32 cellular contexts compared by ENCODE assay signal in the genomic region with DNA sequence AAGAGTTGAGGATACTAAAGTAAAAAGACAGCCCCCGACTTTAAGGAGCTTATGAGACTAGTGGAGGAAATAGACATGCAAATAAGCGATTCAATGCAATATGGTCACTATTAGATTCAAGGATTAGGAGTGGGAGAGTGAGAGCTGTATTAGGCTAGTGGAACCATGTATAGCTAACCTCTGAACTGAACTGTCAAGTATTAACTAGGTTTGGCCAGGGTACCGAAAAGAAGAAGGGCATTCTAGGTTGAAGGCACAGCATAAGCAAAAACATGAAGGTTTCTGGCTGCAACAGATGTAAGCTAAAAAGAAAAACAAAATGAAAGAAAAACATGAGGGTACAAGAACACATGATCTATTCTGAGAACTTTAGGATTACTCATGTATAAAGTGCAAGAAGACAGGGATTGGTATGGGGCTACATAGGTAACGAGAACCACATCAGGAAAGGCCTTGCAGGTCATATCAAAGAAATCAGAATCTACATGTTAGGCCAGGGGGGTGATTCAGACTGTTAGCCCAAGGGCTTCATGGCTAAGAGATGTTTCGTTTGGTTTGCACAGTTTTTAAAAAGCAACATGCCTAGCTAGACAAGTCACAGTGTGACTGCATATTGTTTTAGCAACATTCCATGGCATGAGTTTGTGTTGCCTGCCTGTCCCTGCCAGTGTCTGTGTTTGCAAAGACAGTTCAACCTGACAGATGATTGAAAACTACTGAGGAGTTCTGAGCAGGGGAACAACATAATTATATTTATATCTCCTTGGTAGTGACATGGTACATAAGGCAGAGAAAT. TPM values are rescaled to one million over a fixed set of nuclear protein-coding genes. Genes with fewer than 3 reads are reported as not detected.
"Had no signal": no experiment of that assay in that cellular context is flagged by ENCODE, and none has a peak within 500 bp of the region (broad histone marks: within the 10 kb centered on the region; RNA-seq: fewer than 3 reads in every experiment).

No MANE protein-coding gene starts in this region.

- H3K4me3 Mint-ChIP-seq: activated CD4-positive, alpha-beta memory T cell treated with anti-CD3 and anti-CD28 coated beads, Interleukin-2, amount 10 ng/mL, durations not matched to agents 7 days and 5 days; activated CD4-positive, alpha-beta T cell treated with anti-CD3 and anti-CD28 coated beads, Interleukin-2, amount 10 ng/mL, durations not matched to agents 7 days and 5 days; activated naive CD4-positive, alpha-beta T cell treated with anti-CD3 and anti-CD28 coated beads, Interleukin-2, amount 10 ng/mL, durations not matched to agents 7 days and 5 days; activated naive CD8-positive, alpha-beta T cell treated with anti-CD3 and anti-CD28 coated beads, Interleukin-2, amount 10 ng/mL, durations not matched to agents 7 days and 5 days; activated T-cell treated with anti-CD3 and anti-CD28 coated beads, Interleukin-2, amount 50 U/mL, for 24 hours; dendritic cell treated with granulocyte-macrophage colony-stimulating factor and Interleukin-4, amounts not matched to agents 40 ng/mL and 50 ng/mL, for 4 days; endodermal cell; natural killer cell; WTC11 had no signal

- H3K27me3 Mint-ChIP-seq: dendritic cell treated with granulocyte-macrophage colony-stimulating factor and Interleukin-4, amounts not matched to agents 40 ng/mL and 50 ng/mL, for 4 days had no signal

- H3K36me3 ChIP-seq: brain microvascular endothelial cell, esophagus squamous epithelium, gastrocnemius medialis, lower lobe of right lung, spleen, thoracic aorta, upper lobe of left lung, vagina had no signal

- H3K27ac ChIP-seq: brain microvascular endothelial cell, esophagus squamous epithelium, gastrocnemius medialis, lower lobe of right lung, spleen, thoracic aorta, upper lobe of left lung, vagina had no signal

- H3K9me3 ChIP-seq: esophagus squamous epithelium, gastrocnemius medialis, lower lobe of right lung, spleen, thoracic aorta, upper lobe of left lung, vagina had no signal

- DNase-seq: activated CD4-positive, alpha-beta memory T cell treated with anti-CD3 and anti-CD28 coated beads, Interleukin-2, amount 10 ng/mL, durations not matched to agents 7 days and 5 days; activated CD4-positive, alpha-beta T cell treated with anti-CD3 and anti-CD28 coated beads for 1 hour; activated CD4-positive, alpha-beta T cell treated with anti-CD3 and anti-CD28 coated beads, Interleukin-2, amount 10 ng/mL, durations not matched to agents 7 days and 5 days; activated CD8-positive, alpha-beta memory T cell treated with anti-CD3 and anti-CD28 coated beads, Interleukin-2, amount 50 U/mL, for 48 hours; activated gamma-delta T cell; activated naive CD4-positive, alpha-beta T cell treated with anti-CD3 and anti-CD28 coated beads, Interleukin-2, amount 10 ng/mL, durations not matched to agents 7 days and 5 days; activated naive CD8-positive, alpha-beta T cell treated with anti-CD3 and anti-CD28 coated beads, Interleukin-2, amount 10 ng/mL, durations not matched to agents 7 days and 5 days; activated T-cell treated with anti-CD3 and anti-CD28 coated beads, Interleukin-2, amount 50 U/mL, for 24 hours; brain microvascular endothelial cell; caudate nucleus; endodermal cell; esophagus squamous epithelium; gastrocnemius medialis; glutamatergic neuron; islet precursor cell; lower lobe of right lung; mesendoderm; natural killer cell; posterior cingulate gyrus; right cardiac atrium; spleen; stimulated activated CD4-positive, alpha-beta T cell treated with anti-CD3 and anti-CD28 coated beads, Interleukin-2, amount 100 ng/mL, for 48 hours; stimulated activated naive CD8-positive, alpha-beta T cell treated with anti-CD3 and anti-CD28 coated beads, Interleukin-15, Interleukin-2, amounts not matched to agents 100 U/mL and 50 U/mL, for 24 hours; T-helper 2 cell; upper lobe of left lung had no signal

- H3K4me1 ChIP-seq: esophagus squamous epithelium, gastrocnemius medialis, lower lobe of right lung, spleen, upper lobe of left lung, vagina had no signal

- FAIRE-seq: astrocyte had no signal

- H3K4me1 Mint-ChIP-seq: activated CD4-positive, alpha-beta memory T cell treated with anti-CD3 and anti-CD28 coated beads, Interleukin-2, amount 10 ng/mL, durations not matched to agents 7 days and 5 days; activated CD4-positive, alpha-beta T cell treated with anti-CD3 and anti-CD28 coated beads, Interleukin-2, amount 10 ng/mL, durations not matched to agents 7 days and 5 days; activated naive CD4-positive, alpha-beta T cell treated with anti-CD3 and anti-CD28 coated beads, Interleukin-2, amount 10 ng/mL, durations not matched to agents 7 days and 5 days; natural killer cell had no signal

- H3K27me3 ChIP-seq: brain microvascular endothelial cell, esophagus squamous epithelium, gastrocnemius medialis, upper lobe of left lung, vagina had no signal

- H3K36me3 Mint-ChIP-seq: activated naive CD4-positive, alpha-beta T cell treated with anti-CD3 and anti-CD28 coated beads, Interleukin-2, amount 10 ng/mL, durations not matched to agents 7 days and 5 days; activated naive CD8-positive, alpha-beta T cell treated with anti-CD3 and anti-CD28 coated beads, Interleukin-2, amount 10 ng/mL, durations not matched to agents 7 days and 5 days; natural killer cell; WTC11 had no signal

- H3K27ac Mint-ChIP-seq: activated CD4-positive, alpha-beta memory T cell treated with anti-CD3 and anti-CD28 coated beads, Interleukin-2, amount 10 ng/mL, durations not matched to agents 7 days and 5 days; activated CD4-positive, alpha-beta T cell treated with anti-CD3 and anti-CD28 coated beads, Interleukin-2, amount 10 ng/mL, durations not matched to agents 7 days and 5 days; activated naive CD4-positive, alpha-beta T cell treated with anti-CD3 and anti-CD28 coated beads, Interleukin-2, amount 10 ng/mL, durations not matched to agents 7 days and 5 days; activated naive CD8-positive, alpha-beta T cell treated with anti-CD3 and anti-CD28 coated beads, Interleukin-2, amount 10 ng/mL, durations not matched to agents 7 days and 5 days; activated T-cell treated with anti-CD3 and anti-CD28 coated beads, Interleukin-2, amount 50 U/mL, for 24 hours; dendritic cell treated with granulocyte-macrophage colony-stimulating factor and Interleukin-4, amounts not matched to agents 40 ng/mL and 50 ng/mL, for 4 days; endodermal cell; natural killer cell; WTC11 had no signal

- H3K4me3 ChIP-seq: esophagus squamous epithelium, gastrocnemius medialis, lower lobe of right lung, spleen, thoracic aorta, upper lobe of left lung, vagina had no signal

- H3K9me3 Mint-ChIP-seq: activated CD4-positive, alpha-beta memory T cell treated with anti-CD3 and anti-CD28 coated beads, Interleukin-2, amount 10 ng/mL, durations not matched to agents 7 days and 5 days; activated CD4-positive, alpha-beta T cell treated with anti-CD3 and anti-CD28 coated beads, Interleukin-2, amount 10 ng/mL, durations not matched to agents 7 days and 5 days; activated naive CD4-positive, alpha-beta T cell treated with anti-CD3 and anti-CD28 coated beads, Interleukin-2, amount 10 ng/mL, durations not matched to agents 7 days and 5 days; activated naive CD8-positive, alpha-beta T cell treated with anti-CD3 and anti-CD28 coated beads, Interleukin-2, amount 10 ng/mL, durations not matched to agents 7 days and 5 days; activated T-cell treated with anti-CD3 and anti-CD28 coated beads, Interleukin-2, amount 50 U/mL, for 24 hours; dendritic cell treated with granulocyte-macrophage colony-stimulating factor and Interleukin-4, amounts not matched to agents 40 ng/mL and 50 ng/mL, for 4 days; endodermal cell; natural killer cell; WTC11 had no signal

RNA-seq across cellular contexts. Expression of a gene that starts 54.4 kb away (rescaled TPM):
- total RNA-seq: activated CD4-positive, alpha-beta memory T cell treated with anti-CD3 and anti-CD28 coated beads, Interleukin-2, amount 10 ng/mL, durations not matched to agents 7 days and 5 days; activated CD4-positive, alpha-beta T cell treated with anti-CD3 and anti-CD28 coated beads, Interleukin-2, amount 10 ng/mL, durations not matched to agents 7 days and 5 days; activated naive CD8-positive, alpha-beta T cell treated with anti-CD3 and anti-CD28 coated beads, Interleukin-2, amount 10 ng/mL, durations not matched to agents 7 days and 5 days; astrocyte; endodermal cell; esophagus squamous epithelium; lower lobe of right lung; mononuclear cell; natural killer cell; osteoblast; right cardiac atrium; thoracic aorta; vagina had no signal
- polyA plus RNA-seq: right cardiac atrium had no signal
